8 cellular contexts compared by ENCODE assay signal in the genomic region with DNA sequence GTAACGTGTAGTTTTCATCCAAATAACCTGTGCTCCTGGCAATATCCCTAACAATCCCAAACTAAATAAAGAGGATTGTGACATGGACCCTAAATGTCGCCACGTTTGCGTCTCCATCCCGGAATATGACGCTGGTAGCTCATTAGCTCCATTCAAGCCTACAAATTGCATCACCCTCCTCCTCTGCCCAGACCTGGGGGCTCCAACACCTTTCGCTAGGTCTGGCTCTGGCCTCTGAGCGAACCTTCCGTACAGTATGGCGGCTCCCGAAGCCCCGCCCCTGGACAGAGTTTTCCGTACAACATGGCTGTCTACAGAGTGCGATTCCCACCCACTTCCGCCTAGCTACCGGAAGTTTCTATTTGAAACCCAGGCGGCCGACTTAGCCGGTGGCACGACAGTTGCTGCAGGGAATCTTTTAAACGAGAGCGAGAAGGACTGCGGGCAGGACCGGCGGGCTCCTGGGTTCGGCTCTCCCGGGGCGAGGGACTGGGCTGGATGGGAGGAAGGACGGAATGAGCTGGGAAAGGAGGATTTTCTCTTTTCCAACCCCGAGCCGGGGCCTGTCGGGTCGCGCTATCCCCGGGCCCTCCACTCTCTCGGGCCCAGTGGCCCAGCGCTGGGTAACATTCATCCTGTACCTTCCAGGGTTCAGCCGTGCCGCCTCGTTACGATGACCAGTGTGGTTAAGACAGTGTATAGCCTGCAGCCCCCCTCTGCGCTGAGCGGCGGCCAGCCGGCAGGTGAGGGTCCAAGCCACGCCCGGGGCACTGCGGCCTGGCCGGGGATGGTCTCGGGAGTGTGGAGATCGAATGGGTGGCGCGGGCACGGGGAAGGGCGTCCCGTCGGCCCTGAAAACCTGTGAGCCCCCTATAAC. TPM values are rescaled to one million over a fixed set of nuclear protein-coding genes. Genes with fewer than 3 reads are reported as not detected.
DNase-seq lines count a peak whose midpoint lies in the region; ATAC-seq and TF ChIP-seq lines count a peak whose summit lies in the region.

A gene with protein sequence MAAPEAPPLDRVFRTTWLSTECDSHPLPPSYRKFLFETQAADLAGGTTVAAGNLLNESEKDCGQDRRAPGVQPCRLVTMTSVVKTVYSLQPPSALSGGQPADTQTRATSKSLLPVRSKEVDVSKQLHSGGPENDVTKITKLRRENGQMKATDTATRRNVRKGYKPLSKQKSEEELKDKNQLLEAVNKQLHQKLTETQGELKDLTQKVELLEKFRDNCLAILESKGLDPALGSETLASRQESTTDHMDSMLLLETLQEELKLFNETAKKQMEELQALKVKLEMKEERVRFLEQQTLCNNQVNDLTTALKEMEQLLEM (plus strand): TSS at position 142 of the 877 bp plus-strand sequence. CDS start 115 bp downstream, at position 257.

- H3K9ac ChIP-seq in HUES48 (ENCODE audit: low read depth, low read length) (peak within 1 kb of the TSS; percentile 38), NT2/D1 (ENCODE audit: insufficient read length, low read depth) (peak within 1 kb of the TSS; percentile 83)

- intact Hi-C loops in Caco-2 (cut with micrococcal nuclease; ENCODE audit: unreplicated experiment) = loop anchor here (1.0 to 2.0 kb wide), 2 partner anchors 22 to 34 kb away; a partner anchor contains a TSS

- H3K4me3 ChIP-seq in Caco-2 (ENCODE audit: low read depth, low read length) (peak within 1 kb of the TSS; percentile 61), HUES48 (ENCODE audit: low read depth, low read length) (peak within 1 kb of the TSS; percentile 77), NT2/D1 (ENCODE audit: insufficient read length, low read depth) (peak within 1 kb of the TSS; percentile 77)

- H3K9me3 ChIP-seq in Caco-2 = no peaks in the 10 kb centered on the region
- H3K9me3 ChIP-seq in HUES48 (ENCODE audit: control insufficient read depth, insufficient read depth, low read length) = no peaks in the 10 kb centered on the region
- H3K9me3 ChIP-seq in NT2/D1 (ENCODE audit: insufficient read depth, low read length) = no peaks in the 10 kb centered on the region

- no peaks in the 10 kb centered on the region for H3K27me3 Mint-ChIP-seq in Caco-2 (ENCODE audit: insufficient read depth, unreplicated experiment)

- BruUV-seq in Caco-2 (replicated peaks; lab: Mats Ljungman, UMichigan) = TSS peak; percentile 70

- no peaks in the 10 kb centered on the region for H3K27me3 ChIP-seq in Caco-2 (replicated peaks; ENCODE audit: control insufficient read depth, insufficient read depth, low read length)
- no peaks in the 10 kb centered on the region for H3K27me3 ChIP-seq in HUES48 (ENCODE audit: control insufficient read depth, insufficient read depth, low read length)
- H3K27me3 ChIP-seq in NT2/D1 (ENCODE audit: insufficient read depth, insufficient read length) = no peaks in the 10 kb centered on the region

- peak within 1 kb of the TSS; percentile 97 for H3K4me3 Mint-ChIP-seq in Caco-2 (ENCODE audit: unreplicated experiment)

- CTCF ChIA-PET in Caco-2 (lab: Charles Lee) = interaction anchor here (0.8 to 1.2 kb wide), 6 partner anchors 38 to 276 kb away, joined by 3 to 4 read pairs (median 3); a partner anchor contains a TSS

- POLR2A ChIA-PET in Caco-2 (lab: Charles Lee) = interaction anchor here (1.0 kb wide), 1 partner anchor 23 kb away, joined by 8 read pairs; a partner anchor contains a TSS

- no peaks in the 10 kb centered on the region for H3K4me1 Mint-ChIP-seq in Caco-2 (ENCODE audit: low read depth, unreplicated experiment)

- H3K36me3 ChIP-seq in Caco-2 (ENCODE audit: control insufficient read depth, insufficient read depth, low read length) = peaks cover 9% of the 10 kb centered on the region
- peaks cover 33% of the 10 kb centered on the region for H3K36me3 ChIP-seq in HUES48 (ENCODE audit: control insufficient read depth, insufficient read depth, low read length)
- H3K36me3 ChIP-seq in NT2/D1 (ENCODE audit: insufficient read depth, insufficient read length, low read length) = peaks cover 31% of the 10 kb centered on the region

- peak within 1 kb of the TSS; percentile 64 for H3K27ac ChIP-seq in HUES48 (ENCODE audit: low read depth, low read length)

- ATAC-seq in GM21390 (IDR thresholded peaks at IDR 0.05; ENCODE audit: unreplicated experiment) = peak; percentile 95

- H3K9me3 Mint-ChIP-seq in Caco-2 (ENCODE audit: unreplicated experiment) = no peaks in the 10 kb centered on the region

- H3K36me3 Mint-ChIP-seq in Caco-2 (ENCODE audit: insufficient read depth, unreplicated experiment) = peaks cover 40% of the 10 kb centered on the region

- in situ Hi-C loops in endometrial microvascular endothelial cells (cut with HindIII; ENCODE audit: inconsistent ontology term, low pct_unique_long_range_greater_than_20kb, low sequenced_read_pairs) = no loop called here

- no peak for TF ChIP-seq CTCF in Caco-2 (IDR thresholded peaks at IDR 0.05; ENCODE audit: insufficient read depth in 1 of 2, low read depth in 1 of 2, low read length in 1 of 2, severe bottlenecking in 1 of 2, unreplicated experiment in 1 of 2)

- peak; percentile 92 to 93 for DNase-seq in Caco-2
- peak; percentile 77 for DNase-seq in NT2/D1 (ENCODE audit: low read depth, low spot score)
- DNase-seq in activated CD8-positive, alpha-beta memory T cell treated with anti-CD3 and anti-CD28 coated beads for 48 hours (ENCODE audit: low read depth in 2 of 3, low spot score in 2 of 3) = peak; percentile 69 to 88 (median 74)
- DNase-seq in mesenteric fat pad (ENCODE audit: low spot score) = peak; percentile 95
- DNase-seq in stimulated activated CD8-positive, alpha-beta memory T cell treated with anti-CD3 and anti-CD28 coated beads, Interleukin-15, amount 100 ng/mL, for 1 hour (ENCODE audit: low read depth) = peak; percentile 85

- H3K4me1 ChIP-seq in Caco-2 (peaks cover 5% of the 10 kb centered on the region), HUES48 (ENCODE audit: control insufficient read depth, insufficient read depth, low read length) (peaks cover 5% of the 10 kb centered on the region; the same call in 1 of the 2 replicates), NT2/D1 (ENCODE audit: insufficient read depth, insufficient read length) (peaks cover 3% of the 10 kb centered on the region)

- H3K27ac Mint-ChIP-seq in Caco-2 (ENCODE audit: unreplicated experiment) = peak within 1 kb of the TSS; percentile 83

RNA-seq across cellular contexts. Expression of the gene that starts here (rescaled TPM):
- 67.5 and 74.7 TPM in 2 replicates for total RNA-seq in Caco-2 (2022)
- 50.6 TPM for total RNA-seq in endometrial microvascular endothelial cells (ENCODE audit: inconsistent ontology term)
- total RNA-seq in mesenteric fat pad = 16.5 TPM

Comparison
In these comparisons a context has a peak if more than half of its experiments do, and no peak if none do; other contexts are left out.
1. Peak in every context shown above with its lines: DNase-seq, ATAC-seq, H3K4me3 ChIP-seq and H3K27ac ChIP-seq.